In the genomic region with DNA sequence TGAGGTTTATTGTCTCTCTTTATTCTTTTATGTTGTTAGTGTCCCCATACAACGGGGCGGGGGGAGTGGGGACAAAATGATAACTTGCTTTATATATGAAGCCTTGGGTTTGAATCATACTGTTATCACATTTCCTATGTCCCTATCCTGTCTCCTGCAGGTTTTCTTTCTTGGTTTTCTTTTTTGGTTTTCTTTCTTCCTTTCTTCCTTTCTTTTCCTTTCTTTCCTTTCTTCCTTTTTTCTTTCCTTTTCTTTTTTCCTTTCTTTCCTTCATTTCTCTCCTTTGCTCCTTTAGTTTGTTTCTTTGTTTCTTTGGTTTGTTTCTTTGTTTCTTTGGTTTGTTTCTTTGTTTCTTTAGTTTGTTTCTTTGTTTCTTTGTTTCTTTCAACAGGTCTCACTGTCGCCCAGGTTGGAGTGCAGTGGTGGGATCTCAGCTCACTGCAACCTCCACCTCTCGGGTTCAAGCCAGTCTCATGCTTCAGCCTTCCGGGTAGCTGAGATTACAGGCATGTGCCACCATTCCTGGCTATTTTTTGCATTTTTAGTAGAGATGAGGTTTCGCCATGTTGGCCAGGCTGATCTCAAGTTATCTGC, we compare ENCODE assay signal across 1 cellular context.
TF ChIP-seq lines count a peak whose summit lies in the region.

No MANE protein-coding gene starts in this region.

TF ChIP-seq in GM23338, 12 proteins besides CTCF, POLR2A, EP300 and RAD21 (continued from another document):
- TF ChIP-seq ZNF462 (CRISPR knock-in tag; IDR thresholded peaks at IDR 0.05) (no peak), POLR2AphosphoS5 (IDR thresholded peaks at IDR 0.05; ENCODE audit: low read depth) (no peak), ZNF114 (CRISPR knock-in tag; IDR thresholded peaks at IDR 0.05) (no peak)
